17 cellular contexts compared by ENCODE assay signal in genomic region chr11:16402654-16403447, GRCh38. TPM values are rescaled to one million over a fixed set of nuclear protein-coding genes. Genes with fewer than 3 reads are reported as not detected.
DNase-seq lines count a peak whose midpoint lies in the region; ATAC-seq, FAIRE-seq and TF ChIP-seq lines count a peak whose summit lies in the region.
"Had no signal": no experiment of that assay in that cellular context is flagged by ENCODE, and none has a peak within 500 bp of the region (broad histone marks: within the 10 kb centered on the region; RNA-seq: fewer than 3 reads in every experiment).

No MANE protein-coding gene starts in this region.

- H3K4me3 ChIP-seq in HAP-1: no peak overlapping the region
- no peak overlapping the region for H3K4me3 ChIP-seq in retinal pigment epithelial cell (ENCODE audit: low read length)
- H3K4me3 ChIP-seq: adrenal gland, lung, stomach had no signal

- peaks cover 46% of the 10 kb centered on the region for H3K4me1 ChIP-seq in HAP-1
- H3K4me1 ChIP-seq: adrenal gland had no signal

- H3K4me3 Mint-ChIP-seq in brain: peak overlapping the region; percentile 13 to 77 (median 48)

- TF ChIP-seq CTCF in brain (conservative IDR thresholded peaks at IDR 0.05) (no peak), retinal pigment epithelial cell (conservative IDR thresholded peaks at IDR 0.05; ENCODE audit: low read depth, low read length) (no peak)

- H3K27me3 Mint-ChIP-seq in brain: no peaks in the 10 kb centered on the region

- H3K9me3 Mint-ChIP-seq in brain: no peaks in the 10 kb centered on the region

- in situ Hi-C loops in HAP-1 (cut with MboI; ENCODE audit: low sequenced_read_pairs): no loop called here

- peak overlapping the region; percentile 81 to 94 (median 90) for H3K27ac Mint-ChIP-seq in brain

- H3K9me3 ChIP-seq in HAP-1: no peaks in the 10 kb centered on the region
- H3K9me3 ChIP-seq: adrenal gland, stomach had no signal

- no peaks in the 10 kb centered on the region for H3K36me3 Mint-ChIP-seq in brain

- H3K36me3 ChIP-seq in HAP-1 (replicated peaks): no peaks in the 10 kb centered on the region
- H3K36me3 ChIP-seq: adrenal gland, stomach had no signal

- peak; percentile 69 for FAIRE-seq in islet of Langerhans (lab: Jason Lieb, UNC)
- FAIRE-seq: colon, TTC549 had no signal

- ATAC-seq in GM18858 (IDR thresholded peaks at IDR 0.05; ENCODE audit: unreplicated experiment): no peak

- H3K4me1 Mint-ChIP-seq in brain: peaks cover 71% of the 10 kb centered on the region

- no peaks in the 10 kb centered on the region for H3K27me3 ChIP-seq in HAP-1 (ENCODE audit: low read depth)
- H3K27me3 ChIP-seq: adrenal gland, stomach had no signal

- peak; percentile 72 to 99 for DNase-seq in HAP-1 (ENCODE audit: low spot score in 2 of 2)
- peak; percentile 82 for DNase-seq in retinal pigment epithelial cell (ENCODE audit: low read depth)
- no peak for DNase-seq in GM03348 (ENCODE audit: low spot score)
- DNase-seq in AML-193 (lab: John Stamatoyannopoulos, UW): no peak
- DNase-seq in CD1c-positive myeloid dendritic cell (ENCODE audit: extremely low spot score): no peak
- DNase-seq: activated CD4-positive, alpha-beta T cell treated with anti-CD3 and anti-CD28 coated beads, Interleukin-2, amount 50 U/mL, for 48 hours; adrenal gland; DND-41; MM.1S; NCI-H2227 treated with DMSO at 0.1 percent for 48 hours; stomach had no signal

RNA-seq across cellular contexts. Expression of gene SOX6, which starts 46.5 kb away (rescaled TPM):
- polyA plus RNA-seq in brain (ENCODE audit: insufficient read depth, low read depth, low replicate concordance): 3.3 TPM

Comparison
In these comparisons a context has a peak if more than half of its experiments do, and no peak if none do; other contexts are left out.
1. DNase-seq: peak in HAP-1 (2 of 2) and retinal pigment epithelial cell (single experiment); none in GM03348 (single experiment), AML-193 (0 of 2) and CD1c-positive myeloid dendritic cell (single experiment).